ENCODE assay signal across 8 cellular contexts in the genomic region with DNA sequence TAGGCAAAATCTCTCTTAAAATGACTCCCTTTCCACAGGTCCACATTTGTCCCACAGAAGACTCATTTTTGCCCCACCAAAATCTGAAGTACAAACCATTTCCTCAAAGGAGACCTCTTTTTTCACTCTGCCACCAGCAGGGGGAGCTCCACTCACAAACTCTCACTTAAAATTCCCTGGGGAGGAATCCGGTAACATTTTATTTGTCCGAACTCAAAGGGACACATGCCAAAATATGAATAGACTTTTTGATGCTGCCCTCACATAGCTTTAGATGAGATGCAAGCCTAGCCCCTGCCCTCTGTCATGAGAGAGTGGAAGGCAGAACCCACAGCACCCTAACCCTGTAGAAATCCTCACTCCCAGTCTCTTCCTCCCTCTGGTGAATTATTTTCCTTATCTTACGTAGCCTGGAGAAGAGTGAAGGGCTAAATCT. TPM values are rescaled to one million over a fixed set of nuclear protein-coding genes. Genes with fewer than 3 reads are reported as not detected.
DNase-seq lines count a peak whose midpoint lies in the region; ATAC-seq lines count a peak whose summit lies in the region.

No MANE protein-coding gene starts in this region.

- H3K27me3 Mint-ChIP-seq in T-cell: peaks cover 0 to 4% of the 10 kb centered on the region in 2 donors

- DNase-seq in ELF-1 (ENCODE audit: low read depth, low spot score) (peak; percentile 73), LHCN-M2 (ENCODE audit: low read depth) (peak; percentile 75), T-cell (peak in 28 of 34 experiments; percentile 4 to 61 (median 34)), astrocyte of the hippocampus (ENCODE audit: low read depth, low spot score) (peak; percentile 77), smooth muscle cell of the brain vasculature (ENCODE audit: low read depth, low spot score) (peak; percentile 51)

- H3K4me3 ChIP-seq in iPS-18a (ENCODE audit: low read length): peak overlapping the region; percentile 12

- no peaks in the 10 kb centered on the region for H3K36me3 ChIP-seq in iPS-18a (ENCODE audit: control insufficient read depth, low read depth, low read length)

- H3K27ac ChIP-seq in iPS-18a (ENCODE audit: low read length): no peak overlapping the region

- H3K9me3 ChIP-seq in iPS-18a (ENCODE audit: control insufficient read depth, low read depth, low read length): no peaks in the 10 kb centered on the region

- CTCF ChIA-PET in T-cell (lab: Charles Lee): interaction anchor here in 1 of 2 donors (0.6 to 1.0 kb wide), 6 partner anchors 11 to 591 kb away, joined by 3 to 10 read pairs (median 4); no protein-coding TSS in a partner anchor

- no peak overlapping the region for H3K4me3 Mint-ChIP-seq in T-cell

- no peak overlapping the region for H3K9ac ChIP-seq in iPS-18a (ENCODE audit: low read length)

- peaks cover 0 to 7% (median 4%) of the 10 kb centered on the region in 3 donors for H3K4me1 Mint-ChIP-seq in T-cell

- H3K4me1 ChIP-seq in iPS-18a (ENCODE audit: control insufficient read depth, low read depth, low read length): peaks cover 5% of the 10 kb centered on the region

- no peak overlapping the region for H3K27ac Mint-ChIP-seq in T-cell

- POLR2A ChIA-PET in T-cell (lab: Charles Lee): no interaction called here

- H3K36me3 Mint-ChIP-seq in T-cell: peaks cover 12% of the 10 kb centered on the region

- ATAC-seq in T-cell (replicated peaks in 1 of 4): no peak
- ATAC-seq in GM21390 (IDR thresholded peaks at IDR 0.05; ENCODE audit: unreplicated experiment): no peak
- ATAC-seq in GM18498 (IDR thresholded peaks at IDR 0.05; ENCODE audit: unreplicated experiment): no peak

- H3K9me3 Mint-ChIP-seq in T-cell: no peaks in the 10 kb centered on the region

- H3K27me3 ChIP-seq in iPS-18a (ENCODE audit: control insufficient read depth, insufficient read depth, low read length): no peaks in the 10 kb centered on the region

RNA-seq across cellular contexts. Expression of gene RMDN2, which starts 57.1 kb away (rescaled TPM):
- 4.9 and 6.5 TPM in 2 replicates for total RNA-seq in LHCN-M2 (2014; rRNA removed)
- 2.6 TPM for polyA plus RNA-seq in LHCN-M2 (2012)
- total RNA-seq in T-cell: 1 to 10 TPM; 2.4 to 5.0 (median 3.5) TPM
